Comparison of ENCODE assay signal across 1 cellular context in genomic region chr14:24232121-24232644, GRCh38.
A peak's percentile ranks its signal among the peaks of the same experiment; 100 is the strongest.
TF ChIP-seq lines count a peak whose summit lies in the region.

TSS of gene NEDD8 (minus strand) at chr14:24232367. CDS start at chr14:24232267, 100 bp downstream.

TF ChIP-seq in HepG2, 621 proteins besides CTCF, POLR2A, EP300 and RAD21 (continued from another document and continues in another):
- TF ChIP-seq ZNF816 (CRISPR knock-in tag; IDR thresholded peaks at IDR 0.05; ENCODE audit: borderline replicate concordance) (peak; percentile 83; the same call in 1 of the 2 replicates), RBAK (CRISPR knock-in tag; IDR thresholded peaks at IDR 0.05) (peak; percentile 39; the same call in 1 of the 2 replicates), MIER3 (CRISPR knock-in tag; IDR thresholded peaks at IDR 0.05; ENCODE audit: borderline replicate concordance) (no peak; the same call in 1 of the 2 replicates), ZNF326 (CRISPR knock-in tag; IDR thresholded peaks at IDR 0.05; ENCODE audit: borderline replicate concordance) (peak; percentile 79; the same call in 1 of the 2 replicates), CSRNP1 (CRISPR knock-in tag; IDR thresholded peaks at IDR 0.05) (peak; percentile 33; the same call in 1 of the 2 replicates), PCBP2 (optimal IDR thresholded peaks at IDR 0.05; ENCODE audit: low read depth, low read length, poor library complexity, severe bottlenecking) (peak; percentile 70), RFXANK (CRISPR knock-in tag; IDR thresholded peaks at IDR 0.05) (0 out of 2 replicates have a peak, but pooled peaks have one; percentile 9), ZNF768 (CRISPR knock-in tag; IDR thresholded peaks at IDR 0.05) (peak; percentile 70; the same call in 1 of the 2 replicates), CERS6 (CRISPR knock-in tag; IDR thresholded peaks at IDR 0.05) (no peak), FOXK1 (CRISPR knock-in tag; IDR thresholded peaks at IDR 0.05; ENCODE audit: borderline replicate concordance, low read depth) (peak; percentile 58; the same call in 1 of the 2 replicates), ZNF672 (CRISPR knock-in tag; IDR thresholded peaks at IDR 0.05) (no peak), BHLHE40 (IDR thresholded peaks at IDR 0.05; ENCODE audit: low read length) (0 out of 2 replicates have a peak, but pooled peaks have one; percentile 11), ZNF530 (CRISPR knock-in tag; IDR thresholded peaks at IDR 0.05; ENCODE audit: low read depth) (peak; percentile 91; the same call in 1 of the 2 replicates), FOXA3 (CRISPR knock-in tag; IDR thresholded peaks at IDR 0.05) (peak; percentile 49), ZNF580 (CRISPR knock-in tag; IDR thresholded peaks at IDR 0.05; ENCODE audit: borderline replicate concordance, low read depth) (peak; percentile 27; the same call in 1 of the 2 replicates), ZNF253 (CRISPR knock-in tag; IDR thresholded peaks at IDR 0.05; ENCODE audit: borderline replicate concordance) (0 out of 2 replicates have a peak, but pooled peaks have one; percentile 55), SAFB2 (CRISPR knock-in tag; IDR thresholded peaks at IDR 0.05; ENCODE audit: borderline replicate concordance, low read depth) (no peak; the same call in 1 of the 2 replicates), ZNF709 (CRISPR knock-in tag; IDR thresholded peaks at IDR 0.05) (no peak), ZNF563 (CRISPR knock-in tag; IDR thresholded peaks at IDR 0.05) (0 out of 2 replicates have a peak, but pooled peaks have one; percentile 14), ZNF17 (CRISPR knock-in tag; IDR thresholded peaks at IDR 0.05) (no peak), CEBPG (CRISPR knock-in tag; IDR thresholded peaks at IDR 0.05) (peak; percentile 2; the same call in 1 of the 2 replicates), ZNF569 (CRISPR knock-in tag; IDR thresholded peaks at IDR 0.05; ENCODE audit: borderline replicate concordance) (peak; percentile 82; the same call in 1 of the 2 replicates), FOXO1 (CRISPR knock-in tag; IDR thresholded peaks at IDR 0.05) (peak; percentile 5; the same call in 1 of the 2 replicates), GZF1 (CRISPR knock-in tag; IDR thresholded peaks at IDR 0.05) (peak; percentile 59; the same call in 1 of the 2 replicates), ZFP62 (CRISPR knock-in tag; IDR thresholded peaks at IDR 0.05) (0 out of 2 replicates have a peak, but pooled peaks have one; percentile 89), RXRA (CRISPR knock-in tag; IDR thresholded peaks at IDR 0.05) (no peak; the same call in 1 of the 2 replicates), TCF12 (IDR thresholded peaks at IDR 0.05) (no peak), TCF12 (CRISPR knock-in tag; IDR thresholded peaks at IDR 0.05) (peak; percentile 96; the same call in 1 of the 2 replicates), IKZF4 (CRISPR knock-in tag; IDR thresholded peaks at IDR 0.05; ENCODE audit: borderline replicate concordance, low read depth, not compliant biosample characterization) (peak; percentile 96), KIAA2018 (CRISPR knock-in tag; IDR thresholded peaks at IDR 0.05; ENCODE audit: borderline replicate concordance) (0 out of 2 replicates have a peak, but pooled peaks have one; percentile 49), EZH2 (conservative IDR thresholded peaks at IDR 0.05; ENCODE audit: low read depth, low read length) (no peak), ZNF274 (CRISPR knock-in tag; IDR thresholded peaks at IDR 0.05) (0 out of 2 replicates have a peak, but pooled peaks have one; percentile 85), KAT8 (CRISPR knock-in tag; IDR thresholded peaks at IDR 0.05) (peak; percentile 87), MAZ (IDR thresholded peaks at IDR 0.05; ENCODE audit: borderline replicate concordance, low read depth, low read length) (no peak; the same call in 1 of the 2 replicates), MAZ (CRISPR knock-in tag; IDR thresholded peaks at IDR 0.05; ENCODE audit: low read depth) (peak; percentile 97), ZNF883 (CRISPR knock-in tag; IDR thresholded peaks at IDR 0.05; ENCODE audit: not compliant biosample characterization) (peak; percentile 97), CBX5 (CRISPR knock-in tag; IDR thresholded peaks at IDR 0.05; ENCODE audit: borderline replicate concordance) (peak; percentile 83), HOXA5 (CRISPR knock-in tag; IDR thresholded peaks at IDR 0.05) (peak; percentile 92), PAF1 (CRISPR knock-in tag; IDR thresholded peaks at IDR 0.05) (no peak), ZNF740 (CRISPR knock-in tag; IDR thresholded peaks at IDR 0.05) (peak; percentile 100), ARID5B (CRISPR knock-in tag; IDR thresholded peaks at IDR 0.05) (peak; percentile 43; the same call in 1 of the 2 replicates), ZSCAN30 (CRISPR knock-in tag; IDR thresholded peaks at IDR 0.05) (0 out of 2 replicates have a peak, but pooled peaks have one; percentile 2), NCOA2 (CRISPR knock-in tag; IDR thresholded peaks at IDR 0.05) (peak; percentile 15), KLF6 (CRISPR knock-in tag; IDR thresholded peaks at IDR 0.05) (peak; percentile 46; the same call in 1 of the 2 replicates), ZNF138 (CRISPR knock-in tag; IDR thresholded peaks at IDR 0.05; ENCODE audit: low read depth) (peak; percentile 99), JUND (CRISPR knock-in tag; IDR thresholded peaks at IDR 0.05) (peak; percentile 25; the same call in 1 of the 2 replicates), CREB1 (IDR thresholded peaks at IDR 0.05) (peak; percentile 92), CREB1 (CRISPR knock-in tag; IDR thresholded peaks at IDR 0.05) (no peak), ZSCAN5A (CRISPR knock-in tag; IDR thresholded peaks at IDR 0.05; ENCODE audit: borderline replicate concordance) (peak; percentile 38; the same call in 1 of the 2 replicates), SRSF1 (optimal IDR thresholded peaks at IDR 0.05; ENCODE audit: low read depth, low read length) (peak; percentile 96)
